In genomic region chr22:15687676-15688075, GRCh38 we compare ENCODE assay signal across 5 cellular contexts. TPM values are rescaled to one million over a fixed set of nuclear protein-coding genes. Genes with fewer than 3 reads are reported as not detected.
"Had no signal": no experiment of that assay in that cellular context is flagged by ENCODE, and none has a peak within 500 bp of the region (broad histone marks: within the 10 kb centered on the region; RNA-seq: fewer than 3 reads in every experiment).

No MANE protein-coding gene starts in this region.

RNA-seq across cellular contexts. Expression of gene POTEH, which starts 2.1 kb away (rescaled TPM):
- total RNA-seq: GM23338, H1, H9, HepG2, HFFc6 had no signal
